Comparison of ENCODE assay signal across 26 cellular contexts in the genomic region with DNA sequence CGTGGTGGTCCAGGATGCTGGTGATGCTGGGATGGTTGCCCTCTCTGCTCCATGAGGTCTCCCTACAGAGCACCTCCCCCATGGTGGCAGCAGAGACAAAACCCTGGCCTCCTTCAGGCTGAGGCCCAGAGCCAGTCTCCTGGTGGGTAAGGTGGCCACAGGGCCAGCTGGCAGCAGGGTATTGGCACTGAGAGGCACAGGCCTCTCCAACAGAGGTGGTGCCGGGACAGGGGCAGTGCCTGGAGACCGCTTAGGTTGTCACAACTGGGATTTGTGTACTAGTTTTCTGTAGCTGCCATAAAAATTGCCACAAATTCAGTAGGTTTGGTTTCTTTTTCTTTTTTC. TPM values are rescaled to one million over a fixed set of nuclear protein-coding genes. Genes with fewer than 3 reads are reported as not detected.
A peak's percentile ranks its signal among the peaks of the same experiment; 100 is the strongest.
DNase-seq lines count a peak whose midpoint lies in the region; ATAC-seq and TF ChIP-seq lines count a peak whose summit lies in the region.
"Had no signal": no experiment of that assay in that cellular context is flagged by ENCODE, and none has a peak within 500 bp of the region (broad histone marks: within the 10 kb centered on the region; RNA-seq: fewer than 3 reads in every experiment).

No MANE protein-coding gene starts in this region.

- no peak overlapping the region for H3K9ac ChIP-seq in SK-N-MC (ENCODE audit: insufficient read length)

- ATAC-seq in left cardiac atrium = peak in 1 of 2 donors; percentile 9
- no peak for ATAC-seq in GM18873 (IDR thresholded peaks at IDR 0.05; ENCODE audit: low FRiP score, unreplicated experiment)
- ATAC-seq: activated CD4-positive, CD25-positive, alpha-beta regulatory T cell treated with anti-CD3 and anti-CD28 coated beads, Interleukin-2, amount 50 U/mL, for 24 hours; esophagus mucosa; naive thymus-derived CD4-positive, alpha-beta T cell; stimulated activated naive B cell treated with anti-CD40 and anti-IgM and Interleukin-4, amounts not matched to agents 10 μg/mL and 1 μg/mL and 100 μg/mL, for 72 hours had no signal

- no peak overlapping the region for H2AFZ ChIP-seq in osteoblast (ENCODE audit: low read length)

- intact Hi-C loops in left cardiac atrium (cut with DNase I) (no loop called here), tibial artery (cut with DNase I; ENCODE audit: low total_unique reads) (no loop called here)

- H4K20me1 ChIP-seq in osteoblast (ENCODE audit: insufficient read depth, low read length) = peaks cover 9% of the 10 kb centered on the region

- peak overlapping the region; percentile 36; the same call in 1 of the 2 replicates for H3K27ac ChIP-seq in SK-N-MC
- no peak overlapping the region for H3K27ac ChIP-seq in osteoblast (ENCODE audit: low read depth, low read length)
- no peak overlapping the region for H3K27ac ChIP-seq in tibial artery
- H3K27ac ChIP-seq: SJSA1, suprapubic skin had no signal

- H3K4me1 ChIP-seq in osteoblast (ENCODE audit: insufficient read depth, low read length) = no peaks in the 10 kb centered on the region
- H3K4me1 ChIP-seq in tibial artery = peaks cover 0 to 29% (median 25%) of the 10 kb centered on the region in 4 donors

- H3K27me3 ChIP-seq in osteoblast (ENCODE audit: insufficient read depth, low read length) (peaks cover 16% of the 10 kb centered on the region), tibial artery (peaks cover 0 to 37% of the 10 kb centered on the region in 2 donors)
- H3K27me3 ChIP-seq: SJSA1 had no signal

- H3K79me2 ChIP-seq in osteoblast (ENCODE audit: insufficient read depth, low read length) = no peaks in the 10 kb centered on the region

- no peaks in the 10 kb centered on the region for H3K36me3 ChIP-seq in SK-N-MC (ENCODE audit: insufficient read depth, low read length)
- H3K36me3 ChIP-seq in osteoblast (ENCODE audit: insufficient read depth, low read length) = no peaks in the 10 kb centered on the region
- H3K36me3 ChIP-seq in tibial artery = no peaks in the 10 kb centered on the region
- H3K36me3 ChIP-seq: sigmoid colon, SJSA1, suprapubic skin had no signal

- H3K9me3 ChIP-seq in SK-N-MC (ENCODE audit: low read depth, low read length) (no peaks in the 10 kb centered on the region), osteoblast (ENCODE audit: low read depth, low read length) (no peaks in the 10 kb centered on the region), tibial artery (no peaks in the 10 kb centered on the region)
- H3K9me3 ChIP-seq: sigmoid colon, SJSA1, suprapubic skin had no signal

- H3K4me3 ChIP-seq in SK-N-MC = no peak overlapping the region
- H3K4me3 ChIP-seq in osteoblast (ENCODE audit: insufficient read depth, low read length) = no peak overlapping the region
- H3K4me3 ChIP-seq in tibial artery = no peak overlapping the region
- H3K4me3 ChIP-seq: sigmoid colon, SJSA1, suprapubic skin had no signal

- H3K4me2 ChIP-seq in osteoblast (ENCODE audit: insufficient read depth, low read length) = no peak overlapping the region

- peak; percentile 65 for DNase-seq in G401 (ENCODE audit: low spot score)
- DNase-seq in SK-N-MC (ENCODE audit: low read depth, low spot score) = no peak
- DNase-seq in left cardiac atrium = peak; percentile 24
- DNase-seq in osteoblast (ENCODE audit: insufficient read length, low spot score, missing footprints) = peak; percentile 45
- no peak for DNase-seq in occipital lobe (lab: John Stamatoyannopoulos, UW)
- no peak for DNase-seq in tibial artery
- DNase-seq: activated CD4-positive, alpha-beta T cell treated with anti-CD3 and anti-CD28 coated beads, Interleukin-2, amount 50 U/mL, for 48 hours; activated naive CD4-positive, alpha-beta T cell treated with anti-CD3 and anti-CD28 coated beads for 36 hours; amniotic stem cell; CD4-positive, CD25-positive, alpha-beta regulatory T cell; EL; foreskin fibroblast; GOT3; mesendoderm; naive thymus-derived CD4-positive, alpha-beta T cell; NCI-H1694 treated with DMSO at 0.1 percent for 48 hours; NCI-H524; sigmoid colon; stimulated activated CD4-positive, alpha-beta T cell treated with anti-CD3 and anti-CD28 coated beads, Interleukin-15, amount 100 ng/mL, for 24 hours; stimulated activated naive B cell treated with anti-CD40 and anti-IgM and Interleukin-4, amounts not matched to agents 10 μg/mL and 1 μg/mL and 100 μg/mL, for 72 hours; T-helper 1 cell had no signal

- in situ Hi-C loops in G401 (cut with HindIII; ENCODE audit: low sequenced_read_pairs) = no loop called here

- TF ChIP-seq CTCF in osteoblast (IDR thresholded peaks at IDR 0.05; ENCODE audit: extremely low read depth, low read depth, low read length) (no peak), tibial artery (IDR thresholded peaks at IDR 0.05) (no peak)

RNA-seq across cellular contexts. Expression of gene MTA1, which starts 6.1 kb away (rescaled TPM):
- 44.9 and 55.1 TPM in 2 replicates for total RNA-seq in G401 (2014; rRNA removed; shearing (Covaris generic))
- total RNA-seq in left cardiac atrium (100 to 1,000 TPM in 1 of 2 donors, 10 to 100 TPM in 1; 99.5 to 115 TPM), osteoblast (60.4 TPM in 2 replicates), occipital lobe (37.0 TPM)

RNA-seq across cellular contexts. Expression of gene TEX22, which starts 15.2 kb away (rescaled TPM):
- total RNA-seq in G401 (2014; rRNA removed; shearing (Covaris generic)) = 0.41 and 2.0 TPM in 2 replicates
- 1 to 10 TPM in 1 of 2 donors, under 1 TPM in 1; 0.77 to 1.6 TPM for total RNA-seq in left cardiac atrium
- under 0.01 and 0.29 TPM in 2 replicates for total RNA-seq in osteoblast
- total RNA-seq in occipital lobe = 0.31 TPM
- total RNA-seq: sigmoid colon had no signal

Comparison
In these comparisons a context has a peak if more than half of its experiments do, and no peak if none do; other contexts are left out.
1. DNase-seq: peak in G401 (single experiment), left cardiac atrium (single experiment) and osteoblast (single experiment); none in SK-N-MC (single experiment), occipital lobe (single experiment) and tibial artery (0 of 2).